Comparison of ENCODE assay signal across 15 cellular contexts in genomic region chr1:39293375-39294070, GRCh38.
DNase-seq lines count a peak whose midpoint lies in the region; ATAC-seq and TF ChIP-seq lines count a peak whose summit lies in the region.
"Had no signal": no experiment of that assay in that cellular context is flagged by ENCODE, and none has a peak within 500 bp of the region (broad histone marks: within the 10 kb centered on the region; RNA-seq: fewer than 3 reads in every experiment).

No MANE protein-coding gene starts in this region.

- CTCF ChIA-PET in HEK293 (lab: Yijun Ruan, JAX) = no interaction called here

- TF ChIP-seq CTCF in AG10803 (conservative IDR thresholded peaks at IDR 0.05; ENCODE audit: low read length) (no peak), HEK293 (tag by site-specific recombination; IDR thresholded peaks at IDR 0.05) (no peak), right lobe of liver (IDR thresholded peaks at IDR 0.05) (no peak)

- DNase-seq in AG10803 (ENCODE audit: low read depth) (peak; percentile 40), dedifferentiated amniotic fluid mesenchymal stem cell (ENCODE audit: extremely low spot score) (peak; percentile 16), midbrain (lab: John Stamatoyannopoulos, UW) (peak; percentile 23), SKM-1 (lab: John Stamatoyannopoulos, UW; ENCODE audit: unreplicated experiment) (no peak), right lobe of liver (no peak)
- DNase-seq in effector CD4-positive, alpha-beta T cell = no peak
- DNase-seq: activated CD8-positive, alpha-beta memory T cell treated with anti-CD3 and anti-CD28 coated beads, Interleukin-2, amount 50 U/mL, for 48 hours; Calu3; KG1; NCI-H2081 treated with DMSO at 0.1 percent for 48 hours; right cardiac atrium; trophoblast cell had no signal

- ATAC-seq in GM19397 (IDR thresholded peaks at IDR 0.05; ENCODE audit: unreplicated experiment) (no peak), right lobe of liver (no peak)

- H3K9me3 ChIP-seq in HEK293 (ENCODE audit: control insufficient read depth, insufficient read depth, low read depth, low read length) (no peaks in the 10 kb centered on the region), right lobe of liver (no peaks in the 10 kb centered on the region)

- H3K36me3 ChIP-seq in HEK293 (ENCODE audit: control insufficient read depth in 2 of 2, insufficient read depth in 1 of 2, low read length in 2 of 2) = peaks cover 16 to 74% of the 10 kb centered on the region in 2 experiments
- peaks cover 10 to 76% (median 37%) of the 10 kb centered on the region in 4 donors for H3K36me3 ChIP-seq in right lobe of liver

- POLR2A ChIA-PET in HEK293 (lab: Yijun Ruan, JAX) = no interaction called here

- intact Hi-C loops in right lobe of liver (cut with DNase I) = no loop called here

- H3K27ac ChIP-seq in HEK293 (ENCODE audit: extremely low read depth, low read depth, low read length) (no peak overlapping the region), right lobe of liver (no peak overlapping the region)

- WGBS in right lobe of liver (ENCODE audit: insufficient coverage, low coverage, low lambda C conversion rate, missing lambda C conversion rate) = 83% methylated on average over 3 of the region's 3 CpGs

- H3K4me3 ChIP-seq in AG10803 (ENCODE audit: low read length) = no peak overlapping the region
- H3K4me3 ChIP-seq in HEK293 (ENCODE audit: low read depth, low read length) = no peak overlapping the region
- H3K4me3 ChIP-seq in right lobe of liver = no peak overlapping the region
- H3K4me3 ChIP-seq: lung had no signal

- H3K4me1 ChIP-seq in HEK293 (ENCODE audit: control insufficient read depth, insufficient read depth, low read length) (no peaks in the 10 kb centered on the region), right lobe of liver (no peaks in the 10 kb centered on the region)

- TF ChIP-seq POLR2A in right lobe of liver (IDR thresholded peaks at IDR 0.05) = no peak

- no peaks in the 10 kb centered on the region for H3K27me3 ChIP-seq in right lobe of liver

TF ChIP-seq in HEK293, 187 proteins besides CTCF, POLR2A, EP300 and RAD21:
- TF ChIP-seq PRDM1 (tag by site-specific recombination; IDR thresholded peaks at IDR 0.05) = no peak
- TF ChIP-seq ZNF473 (tag by site-specific recombination; IDR thresholded peaks at IDR 0.05) = no peak
- TF ChIP-seq FEZF1 (tag by site-specific recombination; IDR thresholded peaks at IDR 0.05) = peak; percentile 60
- no peak for TF ChIP-seq ZNF148 (tag by site-specific recombination; IDR thresholded peaks at IDR 0.05; ENCODE audit: borderline replicate concordance)
- no peak for TF ChIP-seq ZNF660 (tag by site-specific recombination; IDR thresholded peaks at IDR 0.05)

Comparison
In these comparisons a context has a peak if more than half of its experiments do, and no peak if none do; other contexts are left out.
1. DNase-seq: peak in AG10803 (single experiment), dedifferentiated amniotic fluid mesenchymal stem cell (single experiment) and midbrain (single experiment); none in effector CD4-positive, alpha-beta T cell (single experiment), SKM-1 (single experiment) and right lobe of liver (0 of 3).